1 cellular context compared by ENCODE assay signal in the genomic region with DNA sequence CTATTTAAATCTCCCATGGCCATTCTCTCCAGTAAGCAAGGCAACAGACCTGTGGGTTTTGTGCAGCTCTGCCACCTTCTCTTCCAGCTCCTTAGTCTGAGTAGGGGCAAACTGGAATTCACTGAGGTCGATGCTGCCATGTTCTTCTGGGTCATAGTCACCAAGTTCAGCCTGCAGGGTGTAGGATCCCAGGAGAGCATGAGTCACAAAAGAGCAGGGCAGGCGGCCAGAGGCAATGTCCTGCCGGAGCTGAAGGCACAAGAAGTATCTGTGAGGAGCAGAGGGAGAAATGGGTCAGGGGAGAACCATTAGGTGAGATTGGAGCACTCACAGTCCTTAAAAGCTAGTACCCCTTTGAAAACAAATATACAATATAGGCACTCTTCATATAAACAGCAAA.
TF ChIP-seq lines count a peak whose summit lies in the region.

No MANE protein-coding gene starts in this region.

TF ChIP-seq in A549, 52 proteins besides CTCF, POLR2A, EP300 and RAD21 (continued from another document):
- TF ChIP-seq TP53 (CRISPR knock-in tag; IDR thresholded peaks at IDR 0.05) (no peak), EHF (CRISPR knock-in tag; IDR thresholded peaks at IDR 0.05) (no peak), NFE2L2 (conservative IDR thresholded peaks at IDR 0.05; ENCODE audit: low read length) (no peak), ZFP36 (IDR thresholded peaks at IDR 0.05; ENCODE audit: borderline replicate concordance, partially characterized antibody) (no peak), ZNF302 (CRISPR knock-in tag; IDR thresholded peaks at IDR 0.05) (no peak), POLR2AphosphoS2 (conservative IDR thresholded peaks at IDR 0.05; ENCODE audit: low read length) (no peak)
- TF ChIP-seq, protein P1, sequence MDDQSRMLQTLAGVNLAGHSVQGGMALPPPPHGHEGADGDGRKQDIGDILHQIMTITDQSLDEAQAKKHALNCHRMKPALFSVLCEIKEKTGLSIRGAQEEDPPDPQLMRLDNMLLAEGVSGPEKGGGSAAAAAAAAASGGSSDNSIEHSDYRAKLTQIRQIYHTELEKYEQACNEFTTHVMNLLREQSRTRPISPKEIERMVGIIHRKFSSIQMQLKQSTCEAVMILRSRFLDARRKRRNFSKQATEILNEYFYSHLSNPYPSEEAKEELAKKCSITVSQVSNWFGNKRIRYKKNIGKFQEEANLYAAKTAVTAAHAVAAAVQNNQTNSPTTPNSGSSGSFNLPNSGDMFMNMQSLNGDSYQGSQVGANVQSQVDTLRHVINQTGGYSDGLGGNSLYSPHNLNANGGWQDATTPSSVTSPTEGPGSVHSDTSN (IDR thresholded peaks at IDR 0.05), result no peak
